Comparison of ENCODE assay signal across 14 cellular contexts in genomic region chr12:24039113-24039525, GRCh38.
DNase-seq lines count a peak whose midpoint lies in the region; ATAC-seq and TF ChIP-seq lines count a peak whose summit lies in the region.
"Had no signal": no experiment of that assay in that cellular context is flagged by ENCODE, and none has a peak within 500 bp of the region (broad histone marks: within the 10 kb centered on the region; RNA-seq: fewer than 3 reads in every experiment).

No MANE protein-coding gene starts in this region.

- no peaks in the 10 kb centered on the region for H3K9me3 Mint-ChIP-seq in MCF 10A (ENCODE audit: unreplicated experiment)
- H3K9me3 Mint-ChIP-seq in activated naive CD4-positive, alpha-beta T cell treated with anti-CD3 and anti-CD28 coated beads, Interleukin-2, amount 50 U/mL, for 72 hours: no peaks in the 10 kb centered on the region
- H3K9me3 Mint-ChIP-seq in activated naive CD4-positive, alpha-beta T cell treated with anti-CD3 and anti-CD28 coated beads, Interleukin-2, amount 10 ng/mL, durations not matched to agents 7 days and 5 days: no peaks in the 10 kb centered on the region
- H3K9me3 Mint-ChIP-seq: activated CD8-positive, alpha-beta T cell treated with anti-CD3 and anti-CD28 coated beads for 36 hours had no signal

- POLR2A ChIA-PET in MCF 10A (lab: Yijun Ruan, JAX): no interaction called here

- H3K27me3 Mint-ChIP-seq in MCF 10A (ENCODE audit: insufficient read depth, unreplicated experiment): no peaks in the 10 kb centered on the region
- H3K27me3 Mint-ChIP-seq in activated naive CD4-positive, alpha-beta T cell treated with anti-CD3 and anti-CD28 coated beads, Interleukin-2, amount 10 ng/mL, durations not matched to agents 7 days and 5 days: no peaks in the 10 kb centered on the region
- H3K27me3 Mint-ChIP-seq: activated CD8-positive, alpha-beta T cell treated with anti-CD3 and anti-CD28 coated beads for 36 hours had no signal

- TF ChIP-seq CTCF in MCF 10A (IDR thresholded peaks at IDR 0.05; ENCODE audit: unreplicated experiment) (no peak), breast epithelium (IDR thresholded peaks at IDR 0.05) (no peak), mammary epithelial cell (conservative IDR thresholded peaks at IDR 0.05 in 1 of 2, IDR thresholded peaks at IDR 0.05 in 1 of 2; ENCODE audit: extremely low read depth in 1 of 2, insufficient read depth in 1 of 2, low read depth in 1 of 2, low read length in 2 of 2) (no peak)

- H3K4me3 Mint-ChIP-seq in MCF 10A (ENCODE audit: unreplicated experiment): no peak overlapping the region
- no peak overlapping the region for H3K4me3 Mint-ChIP-seq in activated naive CD4-positive, alpha-beta T cell treated with anti-CD3 and anti-CD28 coated beads, Interleukin-2, amount 10 ng/mL, durations not matched to agents 7 days and 5 days
- H3K4me3 Mint-ChIP-seq: activated CD8-positive, alpha-beta T cell treated with anti-CD3 and anti-CD28 coated beads for 36 hours; T-helper 2 cell treated with Interferon-gamma antibody and Interleukin-4, amounts not matched to agents 5 μg/mL and 100 μg/mL, for 36 hours had no signal

- H3K4me3 ChIP-seq in breast epithelium (no peak overlapping the region), mammary epithelial cell (replicated peaks in 1 of 3; ENCODE audit: insufficient read depth in 1 of 3, low read depth in 2 of 3, low read length in 3 of 3) (no peak overlapping the region)
- H3K4me3 ChIP-seq: gastrocnemius medialis, transverse colon had no signal

- BruUV-seq in MCF 10A (replicated peaks; lab: Mats Ljungman, UMichigan) (no TSS peak), mammary epithelial cell (replicated peaks; lab: Mats Ljungman, UMichigan) (no TSS peak)

- 0% methylated on average over 1 of the region's 1 CpG for WGBS in mammary epithelial cell (ENCODE audit: low coverage, missing lambda C conversion rate)

- H3K36me3 ChIP-seq in breast epithelium (no peaks in the 10 kb centered on the region), mammary epithelial cell (ENCODE audit: insufficient read depth, low read length) (no peaks in the 10 kb centered on the region)
- H3K36me3 ChIP-seq: gastrocnemius medialis, transverse colon had no signal

- CTCF ChIA-PET in MCF 10A (lab: Yijun Ruan, JAX) (no interaction called here), mammary epithelial cell (lab: Charles Lee; ENCODE audit: low non-redundant PET) (no interaction called here)
- CTCF ChIA-PET in activated naive CD4-positive, alpha-beta T cell treated with anti-CD3 and anti-CD28 coated beads, Interleukin-2, amount 10 ng/mL, durations not matched to agents 7 days and 5 days (lab: Charles Lee): no interaction called here

- H3K4me1 Mint-ChIP-seq in MCF 10A (ENCODE audit: insufficient read depth, unreplicated experiment): peaks cover 27% of the 10 kb centered on the region
- H3K4me1 Mint-ChIP-seq in activated naive CD4-positive, alpha-beta T cell treated with anti-CD3 and anti-CD28 coated beads, Interleukin-2, amount 10 ng/mL, durations not matched to agents 7 days and 5 days: no peaks in the 10 kb centered on the region

- TF ChIP-seq POLR2A in breast epithelium (IDR thresholded peaks at IDR 0.05): no peak

- H3K9ac ChIP-seq in mammary epithelial cell (ENCODE audit: insufficient read depth, low read length): no peak overlapping the region

- dilution Hi-C loops in mammary epithelial cell (cut with HindIII; ENCODE audit: low sequenced_read_pairs): no loop called here

- in situ Hi-C loops in mammary epithelial cell (cut with MboI; ENCODE audit: low sequenced_read_pairs in 2 of 2): no loop called here

- no peak for ATAC-seq in activated naive CD4-positive, alpha-beta T cell treated with anti-CD3 and anti-CD28 coated beads, Interleukin-2, amount 50 U/mL, for 72 hours
- ATAC-seq: activated CD8-positive, alpha-beta T cell treated with anti-CD3 and anti-CD28 coated beads for 36 hours had no signal

- no peaks in the 10 kb centered on the region for H3K36me3 Mint-ChIP-seq in MCF 10A (ENCODE audit: insufficient read depth, unreplicated experiment)
- no peaks in the 10 kb centered on the region for H3K36me3 Mint-ChIP-seq in activated naive CD4-positive, alpha-beta T cell treated with anti-CD3 and anti-CD28 coated beads, Interleukin-2, amount 50 U/mL, for 72 hours
- no peaks in the 10 kb centered on the region for H3K36me3 Mint-ChIP-seq in activated naive CD4-positive, alpha-beta T cell treated with anti-CD3 and anti-CD28 coated beads, Interleukin-2, amount 10 ng/mL, durations not matched to agents 7 days and 5 days

- no peak overlapping the region for H2AFZ ChIP-seq in mammary epithelial cell (ENCODE audit: low read depth, low read length)

- H3K27ac Mint-ChIP-seq in MCF 10A (ENCODE audit: low read depth, unreplicated experiment): peak overlapping the region; percentile 57
- no peak overlapping the region for H3K27ac Mint-ChIP-seq in activated naive CD4-positive, alpha-beta T cell treated with anti-CD3 and anti-CD28 coated beads, Interleukin-2, amount 50 U/mL, for 72 hours
- no peak overlapping the region for H3K27ac Mint-ChIP-seq in activated naive CD4-positive, alpha-beta T cell treated with anti-CD3 and anti-CD28 coated beads, Interleukin-2, amount 10 ng/mL, durations not matched to agents 7 days and 5 days
- H3K27ac Mint-ChIP-seq: activated CD8-positive, alpha-beta T cell treated with anti-CD3 and anti-CD28 coated beads for 36 hours; T-helper 2 cell treated with Interferon-gamma antibody and Interleukin-4, amounts not matched to agents 5 μg/mL and 100 μg/mL, for 36 hours had no signal

- H3K9me3 ChIP-seq in breast epithelium: no peaks in the 10 kb centered on the region
- H3K9me3 ChIP-seq in mammary epithelial cell (replicated peaks; ENCODE audit: insufficient read depth, low read length): no peaks in the 10 kb centered on the region
- H3K9me3 ChIP-seq: gastrocnemius medialis, transverse colon had no signal

- H3K27ac ChIP-seq in breast epithelium (no peak overlapping the region), mammary epithelial cell (ENCODE audit: insufficient read depth, low read depth, low read length) (no peak overlapping the region)
- H3K27ac ChIP-seq: gastrocnemius medialis, transverse colon had no signal

- no peak overlapping the region for H3K4me2 ChIP-seq in mammary epithelial cell (ENCODE audit: insufficient read depth, low read depth, low read length)

- H4K20me1 ChIP-seq in mammary epithelial cell (ENCODE audit: insufficient read depth, low read length): no peaks in the 10 kb centered on the region

- H3K79me2 ChIP-seq in mammary epithelial cell (ENCODE audit: insufficient read depth, low read length): no peaks in the 10 kb centered on the region

- intact Hi-C loops in MCF 10A (cut with micrococcal nuclease) (no loop called here), breast epithelium (cut with DNase I; ENCODE audit: low total_unique reads) (no loop called here), mammary epithelial cell (cut with micrococcal nuclease) (no loop called here)

- DNase-seq in MCF 10A (ENCODE audit: unreplicated experiment): peak; percentile 96
- DNase-seq in breast epithelium (ENCODE audit: low spot score in 2 of 2): no peak
- DNase-seq in mammary epithelial cell: peak; percentile 35
- peak; percentile 99 for DNase-seq in iris pigment epithelial cell (ENCODE audit: low read depth)
- DNase-seq in stimulated activated CD4-positive, alpha-beta T cell treated with anti-CD3 and anti-CD28 coated beads, Interleukin-4, amount 100 ng/mL, for 24 hours: no peak
- no peak for DNase-seq in NCI-H187 treated with DMSO at 0.1 percent for 48 hours (lab: John Stamatoyannopoulos, UW)
- no peak for DNase-seq in activated naive CD4-positive, alpha-beta T cell treated with anti-CD3 and anti-CD28 coated beads, Interleukin-2, amount 50 U/mL, for 72 hours (ENCODE audit: low spot score in 2 of 2)
- no peak for DNase-seq in activated naive CD4-positive, alpha-beta T cell treated with anti-CD3 and anti-CD28 coated beads, Interleukin-2, amount 10 ng/mL, durations not matched to agents 7 days and 5 days
- DNase-seq: activated CD8-positive, alpha-beta T cell treated with anti-CD3 and anti-CD28 coated beads for 36 hours; activated gamma-delta T cell treated with Interleukin-2 at 50 U/mL for 16 hours; gastrocnemius medialis; left cardiac atrium; transverse colon had no signal

- H3K4me1 ChIP-seq in breast epithelium: no peaks in the 10 kb centered on the region
- no peaks in the 10 kb centered on the region for H3K4me1 ChIP-seq in mammary epithelial cell (ENCODE audit: insufficient read depth, low read length)
- H3K4me1 ChIP-seq: gastrocnemius medialis, transverse colon had no signal

- H3K27me3 ChIP-seq in breast epithelium (no peaks in the 10 kb centered on the region), mammary epithelial cell (ENCODE audit: insufficient read depth, low read length) (no peaks in the 10 kb centered on the region)
- H3K27me3 ChIP-seq: gastrocnemius medialis, transverse colon had no signal

Comparison
In these comparisons a context has a peak if more than half of its experiments do, and no peak if none do; other contexts are left out.
1. DNase-seq: peak in MCF 10A (single experiment), mammary epithelial cell (single experiment) and iris pigment epithelial cell (single experiment); none in breast epithelium (0 of 2), stimulated activated CD4-positive, alpha-beta T cell treated with anti-CD3 and anti-CD28 coated beads, Interleukin-4, amount 100 ng/mL, for 24 hours (single experiment), NCI-H187 treated with DMSO at 0.1 percent for 48 hours (single experiment), activated naive CD4-positive, alpha-beta T cell treated with anti-CD3 and anti-CD28 coated beads, Interleukin-2, amount 50 U/mL, for 72 hours (0 of 2) and activated naive CD4-positive, alpha-beta T cell treated with anti-CD3 and anti-CD28 coated beads, Interleukin-2, amount 10 ng/mL, durations not matched to agents 7 days and 5 days (single experiment).